In the genomic region with DNA sequence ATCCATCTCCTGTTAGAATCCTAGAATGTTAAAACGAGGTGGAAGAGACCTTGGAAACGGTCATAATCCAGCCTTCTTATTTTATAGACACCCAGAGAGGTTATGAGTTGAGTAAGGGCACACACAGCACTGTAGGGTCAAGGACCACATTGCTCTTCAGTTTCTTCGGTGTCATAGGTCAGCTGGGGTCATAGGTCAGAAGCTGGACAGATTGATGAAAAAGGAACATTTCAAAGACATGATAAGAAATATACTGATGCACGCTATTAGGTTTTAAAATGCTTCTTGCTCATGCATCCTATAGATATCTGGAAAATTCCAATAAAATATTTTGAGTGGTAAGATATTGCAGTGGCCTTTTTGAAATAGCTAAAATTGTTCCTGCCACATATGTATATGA, we compare ENCODE assay signal across 35 cellular contexts.
"Had no signal": no experiment of that assay in that cellular context is flagged by ENCODE, and none has a peak within 500 bp of the region (broad histone marks: within the 10 kb centered on the region; RNA-seq: fewer than 3 reads in every experiment).

No MANE protein-coding gene starts in this region.

- H3K36me3 ChIP-seq: MG63 had no signal

- H3K9me3 ChIP-seq: MG63 had no signal

- H3K4me3 ChIP-seq: MG63 had no signal

- DNase-seq: Karpas-422, Kasumi-1, MG63, MM.1S, MV-4-11, NCI-H1048, NCI-H1092, NCI-H1092 treated with DMSO at 0.1 percent for 48 hours, NCI-H1105, NCI-H1105 treated with DMSO at 0.1 percent for 48 hours, NCI-H1417, NCI-H1417 treated with DMSO at 0.1 percent for 48 hours, NCI-H1436, NCI-H1436 treated with DMSO at 0.1 percent for 48 hours, NCI-H146, NCI-H1694, NCI-H1694 treated with DMSO at 0.1 percent for 48 hours, NCI-H187, NCI-H187 treated with DMSO at 0.1 percent for 48 hours, NCI-H1930, NCI-H2029, NCI-H2029 treated with DMSO at 0.1 percent for 48 hours, NCI-H2081, NCI-H2081 treated with DMSO at 0.1 percent for 48 hours, NCI-H2107, NCI-H2171, NCI-H2171 treated with DMSO at 0.1 percent for 48 hours, NCI-H2227 treated with DMSO at 0.1 percent for 48 hours, NCI-H226, NCI-H345, NCI-H446, NCI-H446 treated with DMSO at 0.1 percent for 48 hours, NCI-H510A, NCI-H510A treated with DMSO at 0.1 percent for 48 hours, NCI-H524 had no signal
